18 cellular contexts compared by ENCODE assay signal in genomic region chr3:27485853-27486252, GRCh38. TPM values are rescaled to one million over a fixed set of nuclear protein-coding genes. Genes with fewer than 3 reads are reported as not detected.
DNase-seq lines count a peak whose midpoint lies in the region; ATAC-seq and TF ChIP-seq lines count a peak whose summit lies in the region.
"Had no signal": no experiment of that assay in that cellular context is flagged by ENCODE, and none has a peak within 500 bp of the region (broad histone marks: within the 10 kb centered on the region; RNA-seq: fewer than 3 reads in every experiment).

No MANE protein-coding gene starts in this region.

- H3K4me1 Mint-ChIP-seq in CD8-positive, alpha-beta T cell (ENCODE audit: low read depth): peaks cover 25% of the 10 kb centered on the region
- H3K4me1 Mint-ChIP-seq in activated B cell treated with CpG ODN at 0.5 μM for 24 hours: peaks cover 26% of the 10 kb centered on the region
- H3K4me1 Mint-ChIP-seq in naive thymus-derived CD8-positive, alpha-beta T cell: peaks cover 5 to 32% (median 22%) of the 10 kb centered on the region in 4 donors

- H3K27me3 ChIP-seq in CD8-positive, alpha-beta T cell (ENCODE audit: insufficient read depth, low read length): no peaks in the 10 kb centered on the region
- H3K27me3 ChIP-seq: hepatocyte had no signal

- H3K4me1 ChIP-seq in CD8-positive, alpha-beta T cell (ENCODE audit: insufficient read depth, low read length): peaks cover 16% of the 10 kb centered on the region

- H3K4me3 Mint-ChIP-seq in CD8-positive, alpha-beta T cell: peak overlapping the region; percentile 0
- H3K4me3 Mint-ChIP-seq in activated B cell treated with CpG ODN at 0.5 μM for 24 hours: peak overlapping the region; percentile 19
- peak overlapping the region in 6 of 10 donors; percentile 21 to 74 (median 54) for H3K4me3 Mint-ChIP-seq in naive thymus-derived CD8-positive, alpha-beta T cell

- no peak overlapping the region for H3K27ac Mint-ChIP-seq in CD8-positive, alpha-beta T cell
- no peak overlapping the region for H3K27ac Mint-ChIP-seq in activated B cell treated with CpG ODN at 0.5 μM for 24 hours
- peak overlapping the region in 3 of 10 donors; percentile 29 to 83 (median 46) for H3K27ac Mint-ChIP-seq in naive thymus-derived CD8-positive, alpha-beta T cell

- no peaks in the 10 kb centered on the region for H3K27me3 Mint-ChIP-seq in CD8-positive, alpha-beta T cell (ENCODE audit: low read depth)
- H3K27me3 Mint-ChIP-seq in activated B cell treated with CpG ODN at 0.5 μM for 24 hours: no peaks in the 10 kb centered on the region
- no peaks in the 10 kb centered on the region for H3K27me3 Mint-ChIP-seq in naive thymus-derived CD8-positive, alpha-beta T cell

- H3K27ac ChIP-seq in CD8-positive, alpha-beta T cell (ENCODE audit: low read depth, low read length): no peak overlapping the region
- H3K27ac ChIP-seq: hepatocyte had no signal

- DNase-seq in CD8-positive, alpha-beta T cell: no peak
- DNase-seq in NCI-H146 treated with DMSO at 0.1 percent for 48 hours (lab: John Stamatoyannopoulos, UW; ENCODE audit: unreplicated experiment): peak; percentile 34
- DNase-seq in activated B cell treated with CpG ODN at 0.5 μM for 24 hours: no peak
- no peak for DNase-seq in naive thymus-derived CD8-positive, alpha-beta T cell
- no peak for DNase-seq in putamen (ENCODE audit: low spot score)
- DNase-seq in kidney tubule cell (ENCODE audit: low spot score): no peak
- DNase-seq in NCI-H510A (lab: John Stamatoyannopoulos, UW): no peak
- no peak for DNase-seq in stimulated activated naive CD4-positive, alpha-beta T cell (lab: John Stamatoyannopoulos, UW)
- DNase-seq: activated CD4-positive, CD25-positive, alpha-beta regulatory T cell; activated gamma-delta T cell; aorta; dermis blood vessel endothelial cell; DMS153; HFFc6; kidney glomerular epithelial cell; NCI-H345; RPMI8226 had no signal

- no peaks in the 10 kb centered on the region for H3K9me3 ChIP-seq in CD8-positive, alpha-beta T cell (ENCODE audit: low read length)

- TF ChIP-seq CTCF in CD8-positive, alpha-beta T cell (IDR thresholded peaks at IDR 0.05): no peak
- no peak for TF ChIP-seq CTCF in activated B cell treated with CpG ODN at 0.5 μM for 24 hours (IDR thresholded peaks at IDR 0.05)

- intact Hi-C loops in CD8-positive, alpha-beta T cell (cut with DNase I, micrococcal nuclease): loop anchor here (2.0 to 10.0 kb wide), 5 partner anchors 117 to 399 kb away; partner anchors contain the start of gene NEK10 (in 1 of the 2)
- intact Hi-C loops in activated B cell treated with CpG ODN at 0.5 μM for 24 hours (cut with micrococcal nuclease): loop anchor here (2.0 kb wide), 1 partner anchor 147 kb away; no protein-coding TSS in a partner anchor

- no peak overlapping the region for H3K4me3 ChIP-seq in CD8-positive, alpha-beta T cell (ENCODE audit: low read depth, low read length)
- H3K4me3 ChIP-seq: hepatocyte had no signal

- no peak for ATAC-seq in CD8-positive, alpha-beta T cell
- no peak for ATAC-seq in activated B cell treated with CpG ODN at 0.5 μM for 24 hours (ENCODE audit: low read depth)
- no peak for ATAC-seq in naive thymus-derived CD8-positive, alpha-beta T cell

- H3K36me3 Mint-ChIP-seq in CD8-positive, alpha-beta T cell: peaks cover 9% of the 10 kb centered on the region
- H3K36me3 Mint-ChIP-seq in activated B cell treated with CpG ODN at 0.5 μM for 24 hours (ENCODE audit: low read depth): peaks cover 6% of the 10 kb centered on the region
- H3K36me3 Mint-ChIP-seq in naive thymus-derived CD8-positive, alpha-beta T cell: no peaks in the 10 kb centered on the region

- H3K36me3 ChIP-seq in CD8-positive, alpha-beta T cell (ENCODE audit: insufficient read depth, low read length): no peaks in the 10 kb centered on the region

- POLR2A ChIA-PET in CD8-positive, alpha-beta T cell (lab: Charles Lee): interaction anchor here (0.6 to 1.7 kb wide), 2 partner anchors 106 to 147 kb away, joined by 3 to 11 read pairs; no protein-coding TSS in a partner anchor
- POLR2A ChIA-PET in activated B cell treated with CpG ODN at 0.5 μM for 24 hours (lab: Charles Lee): no interaction called here
- POLR2A ChIA-PET in naive thymus-derived CD8-positive, alpha-beta T cell (lab: Charles Lee): interaction anchor here (0.7 to 1.3 kb wide), 2 partner anchors 9 to 863 kb away, joined by 3 to 4 read pairs; no protein-coding TSS in a partner anchor

- no peaks in the 10 kb centered on the region for H3K9me3 Mint-ChIP-seq in CD8-positive, alpha-beta T cell
- no peaks in the 10 kb centered on the region for H3K9me3 Mint-ChIP-seq in activated B cell treated with CpG ODN at 0.5 μM for 24 hours
- no peaks in the 10 kb centered on the region for H3K9me3 Mint-ChIP-seq in naive thymus-derived CD8-positive, alpha-beta T cell
- H3K9me3 Mint-ChIP-seq: HFFc6 had no signal

- CTCF ChIA-PET in CD8-positive, alpha-beta T cell (lab: Charles Lee): interaction anchor here (1.2 to 2.2 kb wide), 2 partner anchors 18 to 195 kb away, joined by 4 to 10 read pairs; no protein-coding TSS in a partner anchor
- CTCF ChIA-PET in activated B cell treated with CpG ODN at 0.5 μM for 24 hours (lab: Charles Lee): no interaction called here

RNA-seq across cellular contexts. Expression of gene SLC4A7, which starts 1.7 kb away (rescaled TPM):
- total RNA-seq in CD8-positive, alpha-beta T cell: 10 to 100 TPM; 19.4 to 19.6 TPM
- 24.3 and 31.3 TPM in 2 replicates for total RNA-seq in activated B cell treated with CpG ODN at 0.5 μM for 24 hours
- total RNA-seq in naive thymus-derived CD8-positive, alpha-beta T cell: 10 to 100 TPM; 42.7 to 44.3 TPM
- 10 to 100 TPM in 1 of 3 donors, 1 to 10 TPM in 2; 7.6 to 13.1 (median 8.9) TPM for polyA plus RNA-seq in naive thymus-derived CD8-positive, alpha-beta T cell

Comparison
In these comparisons a context has a peak if more than half of its experiments do, and no peak if none do; other contexts are left out.
1. H3K4me3 Mint-ChIP-seq: peak in every context shown above with its lines; median percentile 54 in naive thymus-derived CD8-positive, alpha-beta T cell; 19 in activated B cell treated with CpG ODN at 0.5 μM for 24 hours; 0 in CD8-positive, alpha-beta T cell.